ENCODE assay signal across 8 cellular contexts in genomic region chr7:117019786-117020604, GRCh38.
DNase-seq lines count a peak whose midpoint lies in the region; ATAC-seq, FAIRE-seq and TF ChIP-seq lines count a peak whose summit lies in the region.

No MANE protein-coding gene starts in this region.

- FAIRE-seq in H1 (lab: Jason Lieb, UNC): no peak

- H3K4me2 ChIP-seq in H1 (ENCODE audit: insufficient read depth in 1 of 2, low read depth in 2 of 2, low read length in 2 of 2): peak overlapping the region in 1 of 2 experiments; percentile 53; a peak in 2 of 4 replicates

- H3K18ac ChIP-seq in H1 (ENCODE audit: extremely low read depth, low read length): no peak overlapping the region

- no peak overlapping the region for H4K5ac ChIP-seq in H1 (ENCODE audit: insufficient read length, low read depth, low read length)

- H2BK20ac ChIP-seq in H1 (ENCODE audit: low read length): no peak overlapping the region

- no peak overlapping the region for H4K91ac ChIP-seq in H1 (replicated peaks; ENCODE audit: insufficient read length, low read length)

- H3K79me1 ChIP-seq in H1 (ENCODE audit: low read depth, low read length): no peaks in the 10 kb centered on the region

- H3K4ac ChIP-seq in H1 (replicated peaks; ENCODE audit: insufficient read length, low read depth, low read length): no peak overlapping the region

- H3K36me3 ChIP-seq in H1 (ENCODE audit: control insufficient read depth in 2 of 4, insufficient read depth in 4 of 4, low read length in 3 of 4) (no peaks in the 10 kb centered on the region), lung (ENCODE audit: control insufficient read depth in 2 of 2, insufficient read depth in 2 of 2, low read length in 2 of 2) (no peaks in the 10 kb centered on the region), transverse colon (no peaks in the 10 kb centered on the region)

- H3K9ac ChIP-seq in H1 (replicated peaks in 1 of 4; ENCODE audit: extremely low read depth in 1 of 4, low read depth in 3 of 4, low read length in 3 of 4): no peak overlapping the region

- DNase-seq in GM03348 (ENCODE audit: low spot score): peak; percentile 74
- DNase-seq in NCI-H69 (lab: John Stamatoyannopoulos, UW): peak; percentile 99
- peak in 1 of 2 experiments; percentile 55 for DNase-seq in H1 (ENCODE audit: low read depth in 1 of 2, low spot score in 2 of 2)
- DNase-seq in lung (ENCODE audit: low spot score): peak; percentile 33
- peak; percentile 37 for DNase-seq in transverse colon

- H3K14ac ChIP-seq in H1 (ENCODE audit: insufficient read length): no peak overlapping the region

- intact Hi-C loops in transverse colon (cut with DNase I; ENCODE audit: low total_unique reads): no loop called here

- H3K27me3 ChIP-seq in H1 (replicated peaks in 1 of 4; ENCODE audit: control insufficient read depth in 3 of 4, extremely low read depth in 1 of 4, insufficient read depth in 3 of 4, low read length in 3 of 4) (no peaks in the 10 kb centered on the region), lung (ENCODE audit: control insufficient read depth, insufficient read depth) (no peaks in the 10 kb centered on the region), transverse colon (no peaks in the 10 kb centered on the region)

- in situ Hi-C loops in transverse colon (cut with MboI; ENCODE audit: low pct_ligation_motif_present in 1 of 4, low pct_unique_long_range_greater_than_20kb in 1 of 4, low sequenced_read_pairs in 3 of 4): no loop called here

- H3K56ac ChIP-seq in H1 (replicated peaks; ENCODE audit: insufficient read length, low read depth, low read length): no peak overlapping the region

- 52% methylated on average over 18 of the region's 18 CpGs; no CpG with 5 or more reads in 1 of the 2 experiments for WGBS in H1 (ENCODE audit: extremely low coverage in 1 of 2, insufficient coverage in 1 of 2, insufficient read length in 1 of 2, insufficient replicate concordance in 2 of 2, low coverage in 1 of 2, low lambda C conversion rate in 2 of 2, missing lambda C conversion rate in 1 of 2), 2 experiments
- 49 to 68% methylated on average over 18 of the region's 18 CpGs for WGBS in lung, 2 donors
- 66 to 79% methylated on average over 7 to 18 of the region's 18 CpGs for WGBS in transverse colon (ENCODE audit: low coverage in 1 of 2), 2 donors

- CTCF ChIA-PET in H1 (lab: Charles Lee; ENCODE audit: partially characterized antibody): no interaction called here

- H3K4me1 ChIP-seq in H1 (replicated peaks in 1 of 4; ENCODE audit: control insufficient read depth in 3 of 4, insufficient read depth in 4 of 4, low read length in 3 of 4): peaks cover 0 to 7% (median 4%) of the 10 kb centered on the region in 4 experiments
- peaks cover 0 to 31% of the 10 kb centered on the region in 2 donors for H3K4me1 ChIP-seq in lung (ENCODE audit: control insufficient read depth in 2 of 2, insufficient read depth in 2 of 2, low read length in 2 of 2)
- H3K4me1 ChIP-seq in transverse colon: peaks cover 0 to 25% (median 1%) of the 10 kb centered on the region in 4 donors

- H3K9me3 ChIP-seq in H1 (ENCODE audit: insufficient read depth in 2 of 2, low read depth in 1 of 2, low read length in 1 of 2): no peaks in the 10 kb centered on the region
- H3K9me3 ChIP-seq in lung (ENCODE audit: control insufficient read depth in 2 of 2, insufficient read depth in 1 of 2, low read length in 1 of 2): no peaks in the 10 kb centered on the region
- no peaks in the 10 kb centered on the region for H3K9me3 ChIP-seq in transverse colon

- H4K8ac ChIP-seq in H1 (ENCODE audit: extremely low read depth, insufficient read depth, low read length): no peak overlapping the region

- H3K23me2 ChIP-seq in H1 (ENCODE audit: low read depth, low read length): no peaks in the 10 kb centered on the region

- no peak overlapping the region for H2AFZ ChIP-seq in H1 (ENCODE audit: low read length)

- TF ChIP-seq POLR2A in H1 (IDR thresholded peaks at IDR 0.05; ENCODE audit: control extremely low read depth in 1 of 2, low read depth in 2 of 2, low read length in 2 of 2) (no peak), transverse colon (IDR thresholded peaks at IDR 0.05) (no peak)

- H3K79me2 ChIP-seq in H1 (ENCODE audit: control insufficient read depth in 1 of 2, insufficient read depth in 2 of 2, low read length in 2 of 2): peaks cover 0 to 2% of the 10 kb centered on the region in 2 experiments; a peak in 1 of 4 replicates

- POLR2A ChIA-PET in H1 (lab: Charles Lee; ENCODE audit: partially characterized antibody): interaction anchor here (1.0 kb wide), 1 partner anchor 33 kb away, joined by 3 read pairs; no protein-coding TSS in a partner anchor

- H3K27ac ChIP-seq in H1 (ENCODE audit: low read depth, low read length) (no peak overlapping the region; the same call in 1 of the 2 replicates), lung (ENCODE audit: low read depth in 1 of 2, low read length in 1 of 2) (peak overlapping the region in 1 of 2 donors; percentile 71), transverse colon (peak overlapping the region; percentile 38 to 60 (median 58))

- H3K4me3 ChIP-seq in H1 (ENCODE audit: extremely low read depth in 1 of 4, insufficient read depth in 2 of 4, low read depth in 3 of 4, low read length in 4 of 4) (no peak overlapping the region), lung (no peak overlapping the region), transverse colon (peak overlapping the region in 3 of 4 donors; percentile 3 to 36 (median 13))

- H2BK15ac ChIP-seq in H1 (ENCODE audit: low read length): no peak overlapping the region

- no peak for TF ChIP-seq CTCF in H1 (IDR thresholded peaks at IDR 0.05; ENCODE audit: control extremely low read depth in 1 of 3, insufficient read depth in 1 of 3, low read depth in 1 of 3, low read length in 3 of 3)
- no peak for TF ChIP-seq CTCF in lung (IDR thresholded peaks at IDR 0.05; ENCODE audit: control extremely low read depth, extremely low read depth)
- TF ChIP-seq CTCF in transverse colon (IDR thresholded peaks at IDR 0.05): no peak

- no peak overlapping the region for H2BK12ac ChIP-seq in H1 (ENCODE audit: low read depth, low read length)

- no peak overlapping the region for H3K23ac ChIP-seq in H1 (ENCODE audit: insufficient read length)

- H2BK5ac ChIP-seq in H1 (ENCODE audit: low read depth, low read length): 0 out of 2 replicates have a peak overlapping the region, but pooled peaks have one; percentile 37

- TF ChIP-seq EP300 in H1 (IDR thresholded peaks at IDR 0.05; ENCODE audit: borderline replicate concordance in 1 of 2, low read depth in 2 of 2, low read length in 2 of 2) (no peak), transverse colon (IDR thresholded peaks at IDR 0.05; ENCODE audit: low read depth) (no peak)

- H2BK120ac ChIP-seq in H1 (replicated peaks; ENCODE audit: low read depth, low read length): no peak overlapping the region

- no peak for TF ChIP-seq RAD21 in H1 (IDR thresholded peaks at IDR 0.05 in 1 of 2, conservative IDR thresholded peaks at IDR 0.05 in 1 of 2; ENCODE audit: low read depth in 2 of 2, low read length in 2 of 2)

- H2AK5ac ChIP-seq in H1 (ENCODE audit: low read depth, low read length): no peak overlapping the region

- no peaks in the 10 kb centered on the region for H4K20me1 ChIP-seq in H1 (replicated peaks in 1 of 2; ENCODE audit: control insufficient read depth in 1 of 2, insufficient read depth in 2 of 2, low read length in 2 of 2)

- ATAC-seq in lung (ENCODE audit: insufficient read depth, low FRiP score) (no peak), HG02763 (IDR thresholded peaks at IDR 0.05; ENCODE audit: unreplicated experiment) (no peak), HG02678 (IDR thresholded peaks at IDR 0.05; ENCODE audit: unreplicated experiment) (no peak), GM19328 (IDR thresholded peaks at IDR 0.05; ENCODE audit: unreplicated experiment) (no peak)

TF ChIP-seq in H1, 55 proteins besides CTCF, POLR2A, EP300 and RAD21:
- TF ChIP-seq KDM5A (IDR thresholded peaks at IDR 0.05; ENCODE audit: low read length) (no peak), CREB1 (IDR thresholded peaks at IDR 0.05) (peak; percentile 82), SIRT6 (IDR thresholded peaks at IDR 0.05; ENCODE audit: low read length) (no peak), SAP30 (IDR thresholded peaks at IDR 0.05; ENCODE audit: insufficient read depth, insufficient replicate concordance, low read length) (no peak), BACH1 (IDR thresholded peaks at IDR 0.05; ENCODE audit: low read length) (no peak), SRF (IDR thresholded peaks at IDR 0.05; ENCODE audit: low read depth, low read length) (no peak), ZNF274 (IDR thresholded peaks at IDR 0.05; ENCODE audit: borderline replicate concordance, extremely low read depth, low read length) (no peak), CBX8 (IDR thresholded peaks at IDR 0.05; ENCODE audit: borderline replicate concordance, low read depth, low read length) (no peak), ASH2L (IDR thresholded peaks at IDR 0.05; ENCODE audit: low read length) (peak; percentile 52), BCL11A (IDR thresholded peaks at IDR 0.05; ENCODE audit: low read depth in 2 of 2, low read length in 2 of 2) (no peak), ATF3 (IDR thresholded peaks at IDR 0.05; ENCODE audit: insufficient read depth, low read depth, low read length) (no peak)

Comparison
In these comparisons a context has a peak if more than half of its experiments do, and no peak if none do; other contexts are left out.
1. H3K4me3 ChIP-seq: peak in transverse colon (3 of 4); none in H1 (0 of 4) and lung (single experiment).